8 cellular contexts compared by ENCODE assay signal in the genomic region with DNA sequence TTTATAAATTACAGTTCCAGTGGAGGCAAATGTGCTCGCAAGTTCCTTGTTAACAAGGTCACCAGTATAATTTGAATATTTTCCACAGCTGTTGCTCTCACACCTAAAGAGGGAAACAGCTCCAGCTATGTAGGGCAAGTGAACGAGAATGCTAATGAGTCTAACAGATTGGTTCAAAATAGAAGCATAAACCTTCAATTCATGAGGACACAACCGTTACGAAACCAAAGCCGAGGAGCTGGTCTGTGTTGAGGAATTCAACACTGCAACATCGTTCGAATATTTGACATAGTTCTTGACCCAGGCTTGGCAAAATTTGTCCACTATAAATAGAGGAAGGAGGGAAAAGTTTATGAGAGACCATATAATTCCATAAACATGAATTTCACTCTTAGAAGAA.
A peak's percentile ranks its signal among the peaks of the same experiment; 100 is the strongest.
DNase-seq lines count a peak whose midpoint lies in the region; ATAC-seq and TF ChIP-seq lines count a peak whose summit lies in the region.

No MANE protein-coding gene starts in this region.

- peaks cover 11% of the 10 kb centered on the region for H3K9me3 Mint-ChIP-seq in stimulated activated memory B cell treated with anti-CD40 and anti-IgM and Interleukin-4, amounts not matched to agents 10 μg/mL and 1 μg/mL and 100 μg/mL, for 72 hours

- no peaks in the 10 kb centered on the region for H3K27me3 Mint-ChIP-seq in stimulated activated memory B cell treated with anti-CD40 and anti-IgM and Interleukin-4, amounts not matched to agents 10 μg/mL and 1 μg/mL and 100 μg/mL, for 72 hours

- DNase-seq in epithelial cell of proximal tubule (ENCODE audit: low read depth) (peak; percentile 58), NCI-H345 (lab: John Stamatoyannopoulos, UW) (no peak), cortex of kidney (lab: John Stamatoyannopoulos, UW) (no peak), HT-29 (ENCODE audit: low spot score) (no peak)
- DNase-seq in stimulated activated CD4-positive, alpha-beta T cell treated with anti-CD3 and anti-CD28 coated beads, Interleukin-15, amount 100 ng/mL, for 24 hours = no peak

- ATAC-seq in GM19372 (IDR thresholded peaks at IDR 0.05; ENCODE audit: low read depth, unreplicated experiment) = peak; percentile 50
- peak; percentile 58 for ATAC-seq in HG03432 (IDR thresholded peaks at IDR 0.05; ENCODE audit: unreplicated experiment)
- ATAC-seq in stimulated activated memory B cell treated with anti-CD40 and anti-IgM and Interleukin-4, amounts not matched to agents 10 μg/mL and 1 μg/mL and 100 μg/mL, for 72 hours = peak; percentile 81

- TF ChIP-seq CTCF in epithelial cell of proximal tubule (conservative IDR thresholded peaks at IDR 0.05; ENCODE audit: low read depth, low read length) = no peak

- H3K4me3 Mint-ChIP-seq in stimulated activated memory B cell treated with anti-CD40 and anti-IgM and Interleukin-4, amounts not matched to agents 10 μg/mL and 1 μg/mL and 100 μg/mL, for 72 hours = peak overlapping the region; percentile 38

- peaks cover 34% of the 10 kb centered on the region for H3K4me1 Mint-ChIP-seq in stimulated activated memory B cell treated with anti-CD40 and anti-IgM and Interleukin-4, amounts not matched to agents 10 μg/mL and 1 μg/mL and 100 μg/mL, for 72 hours

- H3K36me3 Mint-ChIP-seq in stimulated activated memory B cell treated with anti-CD40 and anti-IgM and Interleukin-4, amounts not matched to agents 10 μg/mL and 1 μg/mL and 100 μg/mL, for 72 hours = peaks cover 9% of the 10 kb centered on the region

- no peak overlapping the region for H3K4me3 ChIP-seq in epithelial cell of proximal tubule (ENCODE audit: low read depth, low read length)

- peak overlapping the region; percentile 70 for H3K27ac Mint-ChIP-seq in stimulated activated memory B cell treated with anti-CD40 and anti-IgM and Interleukin-4, amounts not matched to agents 10 μg/mL and 1 μg/mL and 100 μg/mL, for 72 hours
